10 cellular contexts compared by ENCODE assay signal in genomic region chr10:28781296-28781695, GRCh38.
"Had no signal": no experiment of that assay in that cellular context is flagged by ENCODE, and none has a peak within 500 bp of the region (broad histone marks: within the 10 kb centered on the region; RNA-seq: fewer than 3 reads in every experiment).

No MANE protein-coding gene starts in this region.

- DNase-seq: GM23248, GOT3, H7, HFFc6, IMR-90, KBM-7 had no signal

- H3K4me3 ChIP-seq: GM23248, HAP-1 had no signal

- H3K27ac ChIP-seq: GM23248, HL-60, KMS-11 had no signal

- H3K9me3 ChIP-seq: HAP-1 had no signal

- H3K4me1 ChIP-seq: HAP-1 had no signal

- ATAC-seq: HCT116 had no signal

- H3K9ac ChIP-seq: GM23248, KMS-11 had no signal

- H3K4me2 ChIP-seq: KMS-11 had no signal

- H3K36me3 ChIP-seq: HAP-1 had no signal

- H2AFZ ChIP-seq: GM23248 had no signal
